ENCODE assay signal across 2 cellular contexts in the genomic region with DNA sequence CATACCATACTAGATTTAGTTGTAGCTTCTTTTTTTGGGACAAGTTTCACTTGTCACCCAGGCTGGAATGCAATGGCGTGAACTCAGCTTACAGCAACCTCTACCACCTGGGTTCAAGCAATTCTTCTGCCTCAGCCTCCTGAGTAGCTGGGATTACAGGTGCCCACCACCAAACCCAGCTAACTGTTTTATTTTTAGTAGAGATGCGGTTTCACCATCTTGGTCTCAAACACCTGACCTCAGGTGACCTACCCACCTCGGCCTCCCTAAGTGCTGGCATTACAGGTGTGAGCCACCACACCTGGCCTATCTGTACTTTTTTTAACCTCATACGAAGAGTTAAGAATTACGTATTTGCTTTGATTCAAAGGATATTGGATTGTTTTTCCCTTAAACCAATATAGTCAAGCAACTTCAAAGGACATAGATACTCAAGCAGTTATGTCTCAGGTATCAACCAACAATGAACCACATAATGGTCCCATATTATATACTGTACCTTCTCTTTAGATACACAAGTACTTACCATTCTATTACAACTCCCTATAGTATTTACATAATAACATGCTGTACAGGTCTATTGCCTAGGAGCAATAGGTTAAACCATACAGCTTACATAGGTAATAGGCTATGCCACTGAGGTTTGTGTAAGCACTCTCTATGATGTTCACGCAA.
A peak's percentile ranks its signal among the peaks of the same experiment; 100 is the strongest.
TF ChIP-seq lines count a peak whose summit lies in the region.

No MANE protein-coding gene starts in this region.

TF ChIP-seq in HepG2, 621 proteins besides CTCF, POLR2A, EP300 and RAD21:
- TF ChIP-seq NFIC (IDR thresholded peaks at IDR 0.05; ENCODE audit: low read length) (no peak), POLR2G (IDR thresholded peaks at IDR 0.05; ENCODE audit: low read depth, low read length) (peak; percentile 42; the same call in 1 of the 2 replicates), SAP130 (CRISPR knock-in tag; IDR thresholded peaks at IDR 0.05; ENCODE audit: low read depth) (no peak), POLR2AphosphoS5 (IDR thresholded peaks at IDR 0.05; ENCODE audit: low read depth, low read length) (peak; percentile 1; the same call in 1 of the 2 replicates)
TF ChIP-seq in HepG2: peak in this region for 2.

TF ChIP-seq in K562, 482 proteins besides CTCF, POLR2A, EP300 and RAD21 (continues in another document):
- TF ChIP-seq PHTF2 (CRISPR knock-in tag; IDR thresholded peaks at IDR 0.05) (no peak), MTA3 (IDR thresholded peaks at IDR 0.05; ENCODE audit: borderline replicate concordance) (no peak), BCOR (IDR thresholded peaks at IDR 0.05) (no peak), ILF3 (IDR thresholded peaks at IDR 0.05; ENCODE audit: borderline replicate concordance) (peak; percentile 62; the same call in 1 of the 2 replicates), ZBTB17 (CRISPR knock-in tag; IDR thresholded peaks at IDR 0.05) (0 out of 2 replicates have a peak, but pooled peaks have one; percentile 31), ZBTB9 (CRISPR knock-in tag; IDR thresholded peaks at IDR 0.05) (0 out of 2 replicates have a peak, but pooled peaks have one; percentile 33), JUND (IDR thresholded peaks at IDR 0.05; ENCODE audit: borderline replicate concordance, low read depth, low read length) (no peak), JUND (tag; IDR thresholded peaks at IDR 0.05; ENCODE audit: borderline replicate concordance, low read depth, low read length) (no peak), ZNF766 (CRISPR knock-in tag; conservative IDR thresholded peaks at IDR 0.05) (no peak), POU5F1 (IDR thresholded peaks at IDR 0.05; ENCODE audit: borderline replicate concordance, low read depth, low read length, partially characterized antibody) (no peak), ZNF436 (CRISPR knock-in tag; IDR thresholded peaks at IDR 0.05) (peak; percentile 18; the same call in 1 of the 2 replicates), SMAD3 (CRISPR knock-in tag; conservative IDR thresholded peaks at IDR 0.05) (peak; percentile 55; the same call in 1 of the 2 replicates), EWSR1 (IDR thresholded peaks at IDR 0.05; ENCODE audit: borderline replicate concordance, low read depth, partially characterized antibody) (peak; percentile 21), JUNB (CRISPR knock-in tag; conservative IDR thresholded peaks at IDR 0.05) (no peak), ZNF717 (CRISPR knock-in tag; IDR thresholded peaks at IDR 0.05) (0 out of 2 replicates have a peak, but pooled peaks have one; percentile 14), MXI1 (IDR thresholded peaks at IDR 0.05; ENCODE audit: low read depth, low read length) (no peak), PHF21A (IDR thresholded peaks at IDR 0.05; ENCODE audit: borderline replicate concordance, low read depth) (no peak), BRF1 (IDR thresholded peaks at IDR 0.05; ENCODE audit: borderline replicate concordance, extremely low read depth, insufficient read length) (no peak), ERF (CRISPR knock-in tag; IDR thresholded peaks at IDR 0.05) (no peak), NFATC3 (IDR thresholded peaks at IDR 0.05) (no peak), JUN (IDR thresholded peaks at IDR 0.05; ENCODE audit: borderline replicate concordance, low read depth, low read length) (no peak), JUN (CRISPR knock-in tag; IDR thresholded peaks at IDR 0.05; ENCODE audit: borderline replicate concordance) (no peak), POLR2B (IDR thresholded peaks at IDR 0.05; ENCODE audit: low read depth, partially characterized antibody) (peak; percentile 62), RBFOX2 (IDR thresholded peaks at IDR 0.05; ENCODE audit: low read depth, low read length) (0 out of 2 replicates have a peak, but pooled peaks have one; percentile 23), LCOR (CRISPR knock-in tag; IDR thresholded peaks at IDR 0.05) (no peak), ZNF583 (CRISPR knock-in tag; IDR thresholded peaks at IDR 0.05) (0 out of 2 replicates have a peak, but pooled peaks have one; percentile 30), ZNF212 (CRISPR knock-in tag; IDR thresholded peaks at IDR 0.05) (0 out of 2 replicates have a peak, but pooled peaks have one; percentile 15), SRF (CRISPR knock-in tag; IDR thresholded peaks at IDR 0.05) (0 out of 4 replicates have a peak, but pooled peaks of 1 of the 2 experiments have one; percentile 37), ZNF778 (CRISPR knock-in tag; IDR thresholded peaks at IDR 0.05) (no peak), OTX1 (CRISPR knock-in tag; IDR thresholded peaks at IDR 0.05) (peak; percentile 55; the same call in 1 of the 2 replicates), CEBPB (tag; IDR thresholded peaks at IDR 0.05) (no peak), TAF1 (IDR thresholded peaks at IDR 0.05; ENCODE audit: control insufficient read depth, extremely low read depth, insufficient read depth, low read length, severe bottlenecking) (no peak), ELF4 (CRISPR knock-in tag; IDR thresholded peaks at IDR 0.05) (0 out of 2 replicates have a peak, but pooled peaks have one; percentile 35), POLR2AphosphoS5 (IDR thresholded peaks at IDR 0.05; ENCODE audit: control insufficient read depth, insufficient read depth, low read depth, low read length) (peak; percentile 29; the same call in 1 of the 2 replicates), CBX8 (IDR thresholded peaks at IDR 0.05; ENCODE audit: borderline replicate concordance, extremely low read depth, low read depth, low read length, poor library complexity, severe bottlenecking) (no peak), ZNF408 (CRISPR knock-in tag; IDR thresholded peaks at IDR 0.05; ENCODE audit: low read depth) (0 out of 2 replicates have a peak, but pooled peaks have one; percentile 18), ZNF41 (CRISPR knock-in tag; conservative IDR thresholded peaks at IDR 0.05) (peak; percentile 13; the same call in 1 of the 2 replicates), ZNF165 (CRISPR knock-in tag; IDR thresholded peaks at IDR 0.05; ENCODE audit: borderline replicate concordance) (0 out of 2 replicates have a peak, but pooled peaks have one; percentile 49)
- TF ChIP-seq, protein P1, sequence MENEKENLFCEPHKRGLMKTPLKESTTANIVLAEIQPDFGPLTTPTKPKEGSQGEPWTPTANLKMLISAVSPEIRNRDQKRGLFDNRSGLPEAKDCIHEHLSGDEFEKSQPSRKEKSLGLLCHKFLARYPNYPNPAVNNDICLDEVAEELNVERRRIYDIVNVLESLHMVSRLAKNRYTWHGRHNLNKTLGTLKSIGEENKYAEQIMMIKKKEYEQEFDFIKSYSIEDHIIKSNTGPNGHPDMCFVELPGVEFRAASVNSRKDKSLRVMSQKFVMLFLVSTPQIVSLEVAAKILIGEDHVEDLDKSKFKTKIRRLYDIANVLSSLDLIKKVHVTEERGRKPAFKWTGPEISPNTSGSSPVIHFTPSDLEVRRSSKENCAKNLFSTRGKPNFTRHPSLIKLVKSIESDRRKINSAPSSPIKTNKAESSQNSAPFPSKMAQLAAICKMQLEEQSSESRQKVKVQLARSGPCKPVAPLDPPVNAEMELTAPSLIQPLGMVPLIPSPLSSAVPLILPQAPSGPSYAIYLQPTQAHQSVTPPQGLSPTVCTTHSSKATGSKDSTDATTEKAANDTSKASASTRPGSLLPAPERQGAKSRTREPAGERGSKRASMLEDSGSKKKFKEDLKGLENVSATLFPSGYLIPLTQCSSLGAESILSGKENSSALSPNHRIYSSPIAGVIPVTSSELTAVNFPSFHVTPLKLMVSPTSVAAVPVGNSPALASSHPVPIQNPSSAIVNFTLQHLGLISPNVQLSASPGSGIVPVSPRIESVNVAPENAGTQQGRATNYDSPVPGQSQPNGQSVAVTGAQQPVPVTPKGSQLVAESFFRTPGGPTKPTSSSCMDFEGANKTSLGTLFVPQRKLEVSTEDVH (IDR thresholded peaks at IDR 0.05; ENCODE audit: low read depth, partially characterized antibody): peak; percentile 57
- TF ChIP-seq, protein P2, sequence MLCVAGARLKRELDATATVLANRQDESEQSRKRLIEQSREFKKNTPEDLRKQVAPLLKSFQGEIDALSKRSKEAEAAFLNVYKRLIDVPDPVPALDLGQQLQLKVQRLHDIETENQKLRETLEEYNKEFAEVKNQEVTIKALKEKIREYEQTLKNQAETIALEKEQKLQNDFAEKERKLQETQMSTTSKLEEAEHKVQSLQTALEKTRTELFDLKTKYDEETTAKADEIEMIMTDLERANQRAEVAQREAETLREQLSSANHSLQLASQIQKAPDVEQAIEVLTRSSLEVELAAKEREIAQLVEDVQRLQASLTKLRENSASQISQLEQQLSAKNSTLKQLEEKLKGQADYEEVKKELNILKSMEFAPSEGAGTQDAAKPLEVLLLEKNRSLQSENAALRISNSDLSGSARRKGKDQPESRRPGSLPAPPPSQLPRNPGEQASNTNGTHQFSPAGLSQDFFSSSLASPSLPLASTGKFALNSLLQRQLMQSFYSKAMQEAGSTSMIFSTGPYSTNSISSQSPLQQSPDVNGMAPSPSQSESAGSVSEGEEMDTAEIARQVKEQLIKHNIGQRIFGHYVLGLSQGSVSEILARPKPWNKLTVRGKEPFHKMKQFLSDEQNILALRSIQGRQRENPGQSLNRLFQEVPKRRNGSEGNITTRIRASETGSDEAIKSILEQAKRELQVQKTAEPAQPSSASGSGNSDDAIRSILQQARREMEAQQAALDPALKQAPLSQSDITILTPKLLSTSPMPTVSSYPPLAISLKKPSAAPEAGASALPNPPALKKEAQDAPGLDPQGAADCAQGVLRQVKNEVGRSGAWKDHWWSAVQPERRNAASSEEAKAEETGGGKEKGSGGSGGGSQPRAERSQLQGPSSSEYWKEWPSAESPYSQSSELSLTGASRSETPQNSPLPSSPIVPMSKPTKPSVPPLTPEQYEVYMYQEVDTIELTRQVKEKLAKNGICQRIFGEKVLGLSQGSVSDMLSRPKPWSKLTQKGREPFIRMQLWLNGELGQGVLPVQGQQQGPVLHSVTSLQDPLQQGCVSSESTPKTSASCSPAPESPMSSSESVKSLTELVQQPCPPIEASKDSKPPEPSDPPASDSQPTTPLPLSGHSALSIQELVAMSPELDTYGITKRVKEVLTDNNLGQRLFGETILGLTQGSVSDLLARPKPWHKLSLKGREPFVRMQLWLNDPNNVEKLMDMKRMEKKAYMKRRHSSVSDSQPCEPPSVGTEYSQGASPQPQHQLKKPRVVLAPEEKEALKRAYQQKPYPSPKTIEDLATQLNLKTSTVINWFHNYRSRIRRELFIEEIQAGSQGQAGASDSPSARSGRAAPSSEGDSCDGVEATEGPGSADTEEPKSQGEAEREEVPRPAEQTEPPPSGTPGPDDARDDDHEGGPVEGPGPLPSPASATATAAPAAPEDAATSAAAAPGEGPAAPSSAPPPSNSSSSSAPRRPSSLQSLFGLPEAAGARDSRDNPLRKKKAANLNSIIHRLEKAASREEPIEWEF (CRISPR knock-in tag; IDR thresholded peaks at IDR 0.05): no peak
- TF ChIP-seq, protein P3, sequence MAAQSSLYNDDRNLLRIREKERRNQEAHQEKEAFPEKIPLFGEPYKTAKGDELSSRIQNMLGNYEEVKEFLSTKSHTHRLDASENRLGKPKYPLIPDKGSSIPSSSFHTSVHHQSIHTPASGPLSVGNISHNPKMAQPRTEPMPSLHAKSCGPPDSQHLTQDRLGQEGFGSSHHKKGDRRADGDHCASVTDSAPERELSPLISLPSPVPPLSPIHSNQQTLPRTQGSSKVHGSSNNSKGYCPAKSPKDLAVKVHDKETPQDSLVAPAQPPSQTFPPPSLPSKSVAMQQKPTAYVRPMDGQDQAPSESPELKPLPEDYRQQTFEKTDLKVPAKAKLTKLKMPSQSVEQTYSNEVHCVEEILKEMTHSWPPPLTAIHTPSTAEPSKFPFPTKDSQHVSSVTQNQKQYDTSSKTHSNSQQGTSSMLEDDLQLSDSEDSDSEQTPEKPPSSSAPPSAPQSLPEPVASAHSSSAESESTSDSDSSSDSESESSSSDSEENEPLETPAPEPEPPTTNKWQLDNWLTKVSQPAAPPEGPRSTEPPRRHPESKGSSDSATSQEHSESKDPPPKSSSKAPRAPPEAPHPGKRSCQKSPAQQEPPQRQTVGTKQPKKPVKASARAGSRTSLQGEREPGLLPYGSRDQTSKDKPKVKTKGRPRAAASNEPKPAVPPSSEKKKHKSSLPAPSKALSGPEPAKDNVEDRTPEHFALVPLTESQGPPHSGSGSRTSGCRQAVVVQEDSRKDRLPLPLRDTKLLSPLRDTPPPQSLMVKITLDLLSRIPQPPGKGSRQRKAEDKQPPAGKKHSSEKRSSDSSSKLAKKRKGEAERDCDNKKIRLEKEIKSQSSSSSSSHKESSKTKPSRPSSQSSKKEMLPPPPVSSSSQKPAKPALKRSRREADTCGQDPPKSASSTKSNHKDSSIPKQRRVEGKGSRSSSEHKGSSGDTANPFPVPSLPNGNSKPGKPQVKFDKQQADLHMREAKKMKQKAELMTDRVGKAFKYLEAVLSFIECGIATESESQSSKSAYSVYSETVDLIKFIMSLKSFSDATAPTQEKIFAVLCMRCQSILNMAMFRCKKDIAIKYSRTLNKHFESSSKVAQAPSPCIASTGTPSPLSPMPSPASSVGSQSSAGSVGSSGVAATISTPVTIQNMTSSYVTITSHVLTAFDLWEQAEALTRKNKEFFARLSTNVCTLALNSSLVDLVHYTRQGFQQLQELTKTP (IDR thresholded peaks at IDR 0.05; ENCODE audit: low read depth in 1 of 2, partially characterized antibody in 2 of 2): no peak
- TF ChIP-seq, protein P4, sequence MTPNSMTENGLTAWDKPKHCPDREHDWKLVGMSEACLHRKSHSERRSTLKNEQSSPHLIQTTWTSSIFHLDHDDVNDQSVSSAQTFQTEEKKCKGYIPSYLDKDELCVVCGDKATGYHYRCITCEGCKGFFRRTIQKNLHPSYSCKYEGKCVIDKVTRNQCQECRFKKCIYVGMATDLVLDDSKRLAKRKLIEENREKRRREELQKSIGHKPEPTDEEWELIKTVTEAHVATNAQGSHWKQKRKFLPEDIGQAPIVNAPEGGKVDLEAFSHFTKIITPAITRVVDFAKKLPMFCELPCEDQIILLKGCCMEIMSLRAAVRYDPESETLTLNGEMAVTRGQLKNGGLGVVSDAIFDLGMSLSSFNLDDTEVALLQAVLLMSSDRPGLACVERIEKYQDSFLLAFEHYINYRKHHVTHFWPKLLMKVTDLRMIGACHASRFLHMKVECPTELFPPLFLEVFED (CRISPR knock-in tag; conservative IDR thresholded peaks at IDR 0.05): peak; percentile 88; the same call in 1 of the 2 replicates
- TF ChIP-seq, protein P5, sequence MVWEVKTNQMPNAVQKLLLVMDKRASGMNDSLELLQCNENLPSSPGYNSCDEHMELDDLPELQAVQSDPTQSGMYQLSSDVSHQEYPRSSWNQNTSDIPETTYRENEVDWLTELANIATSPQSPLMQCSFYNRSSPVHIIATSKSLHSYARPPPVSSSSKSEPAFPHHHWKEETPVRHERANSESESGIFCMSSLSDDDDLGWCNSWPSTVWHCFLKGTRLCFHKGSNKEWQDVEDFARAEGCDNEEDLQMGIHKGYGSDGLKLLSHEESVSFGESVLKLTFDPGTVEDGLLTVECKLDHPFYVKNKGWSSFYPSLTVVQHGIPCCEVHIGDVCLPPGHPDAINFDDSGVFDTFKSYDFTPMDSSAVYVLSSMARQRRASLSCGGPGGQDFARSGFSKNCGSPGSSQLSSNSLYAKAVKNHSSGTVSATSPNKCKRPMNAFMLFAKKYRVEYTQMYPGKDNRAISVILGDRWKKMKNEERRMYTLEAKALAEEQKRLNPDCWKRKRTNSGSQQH (CRISPR knock-in tag; IDR thresholded peaks at IDR 0.05): peak; percentile 82; the same call in 1 of the 2 replicates
